10 cellular contexts compared by ENCODE assay signal in genomic region chr17:30323895-30324319, GRCh38. TPM values are rescaled to one million over a fixed set of nuclear protein-coding genes. Genes with fewer than 3 reads are reported as not detected.
DNase-seq lines count a peak whose midpoint lies in the region; ATAC-seq and TF ChIP-seq lines count a peak whose summit lies in the region.
"Had no signal": no experiment of that assay in that cellular context is flagged by ENCODE, and none has a peak within 500 bp of the region (broad histone marks: within the 10 kb centered on the region; RNA-seq: fewer than 3 reads in every experiment).

No MANE protein-coding gene starts in this region.

- no peaks in the 10 kb centered on the region for H4K20me1 ChIP-seq in PC-3 (ENCODE audit: low read length)

- peak overlapping the region; percentile 71 for H3K4me3 Mint-ChIP-seq in activated naive CD4-positive, alpha-beta T cell treated with anti-CD3 and anti-CD28 coated beads, Interleukin-2, amount 50 U/mL, for 24 hours

- H3K36me3 Mint-ChIP-seq in activated naive CD4-positive, alpha-beta T cell treated with anti-CD3 and anti-CD28 coated beads, Interleukin-2, amount 50 U/mL, for 24 hours = no peaks in the 10 kb centered on the region

- CTCF ChIA-PET in PC-3 (lab: Charles Lee) = interaction anchor here (0.8 kb wide), 1 partner anchor 13 kb away, joined by 5 read pairs; no protein-coding TSS in a partner anchor

- peaks cover 10% of the 10 kb centered on the region; the same call in 1 of the 2 replicates for H3K4me1 ChIP-seq in PC-3 (ENCODE audit: insufficient read depth, low read length)

- H3K79me2 ChIP-seq in PC-3 (ENCODE audit: low read length) = no peaks in the 10 kb centered on the region

- H3K27ac ChIP-seq in PC-3 (ENCODE audit: low read length) = no peak overlapping the region
- H3K27ac ChIP-seq: upper lobe of left lung had no signal

- no peaks in the 10 kb centered on the region for H3K9me3 ChIP-seq in PC-3 (ENCODE audit: low read length)
- H3K9me3 ChIP-seq: upper lobe of left lung had no signal

- POLR2A ChIA-PET in PC-3 (lab: Charles Lee; ENCODE audit: unreplicated experiment) = no interaction called here

- ATAC-seq in PC-3 (peak; percentile 63), omental fat pad (ENCODE audit: low FRiP score) (peak; percentile 79), HG03565 (IDR thresholded peaks at IDR 0.05; ENCODE audit: unreplicated experiment) (no peak), HG03457 (IDR thresholded peaks at IDR 0.05; ENCODE audit: unreplicated experiment) (no peak)

- no peaks in the 10 kb centered on the region for H3F3A ChIP-seq in PC-3 (ENCODE audit: low read length, unreplicated experiment)

- H3K9ac ChIP-seq in PC-3 (ENCODE audit: low read length) = no peak overlapping the region

- no peaks in the 10 kb centered on the region; the same call in 1 of the 2 replicates for H3K27me3 ChIP-seq in PC-3 (ENCODE audit: low read length)
- H3K27me3 ChIP-seq: upper lobe of left lung had no signal

- H3K9me3 Mint-ChIP-seq in activated naive CD4-positive, alpha-beta T cell treated with anti-CD3 and anti-CD28 coated beads, Interleukin-2, amount 50 U/mL, for 24 hours = no peaks in the 10 kb centered on the region

- H3K27me3 Mint-ChIP-seq in activated naive CD4-positive, alpha-beta T cell treated with anti-CD3 and anti-CD28 coated beads, Interleukin-2, amount 50 U/mL, for 24 hours = no peaks in the 10 kb centered on the region

- H2AFZ ChIP-seq in PC-3 (ENCODE audit: low read length) = no peak overlapping the region

- DNase-seq in NCI-H2196 (lab: John Stamatoyannopoulos, UW; ENCODE audit: unreplicated experiment) (peak; percentile 4), NCI-H2196 treated with DMSO at 0.1 percent for 48 hours (lab: John Stamatoyannopoulos, UW; ENCODE audit: unreplicated experiment) (no peak), PC-3 (peak; percentile 77), omental fat pad (ENCODE audit: low spot score) (peak; percentile 51), SK-N-DZ (ENCODE audit: low spot score) (no peak)

- H3K27ac Mint-ChIP-seq in activated naive CD4-positive, alpha-beta T cell treated with anti-CD3 and anti-CD28 coated beads, Interleukin-2, amount 50 U/mL, for 24 hours = peak overlapping the region; percentile 97

- TF ChIP-seq CTCF in PC-3 (conservative IDR thresholded peaks at IDR 0.05; ENCODE audit: low read depth, low read length) (no peak), omental fat pad (IDR thresholded peaks at IDR 0.05) (no peak)

- BruUV-seq in PC-3 (replicated peaks; lab: Mats Ljungman, UMichigan) = no TSS peak

- peaks cover 39% of the 10 kb centered on the region for H3K4me1 Mint-ChIP-seq in activated naive CD4-positive, alpha-beta T cell treated with anti-CD3 and anti-CD28 coated beads, Interleukin-2, amount 50 U/mL, for 24 hours

- H3K4me2 ChIP-seq in PC-3 (ENCODE audit: low read length) = no peak overlapping the region

- H3K4me3 ChIP-seq in PC-3 (ENCODE audit: low read length) = no peak overlapping the region
- H3K4me3 ChIP-seq: upper lobe of left lung had no signal

- intact Hi-C loops in PC-3 (cut with micrococcal nuclease) = no loop called here

- no peaks in the 10 kb centered on the region for H3K9me2 ChIP-seq in PC-3 (replicated peaks; ENCODE audit: low read length)

- no peaks in the 10 kb centered on the region for H3K36me3 ChIP-seq in PC-3 (ENCODE audit: low read depth, low read length)
- H3K36me3 ChIP-seq: upper lobe of left lung had no signal

RNA-seq across cellular contexts. Expression of gene TMIGD1, which starts 9.9 kb away (rescaled TPM):
- total RNA-seq in PC-3 (2014; rRNA removed) (not detected in 2 replicates), omental fat pad (not detected)
- polyA plus RNA-seq in SK-N-DZ (2014; cell fraction: cytosol; rRNA removed) = not detected in 2 replicates
- not detected in 2 replicates for polyA plus RNA-seq in SK-N-DZ (2014; cell fraction: nucleus; rRNA removed)
- total RNA-seq: liver, upper lobe of left lung had no signal
- polyA plus RNA-seq: liver had no signal

RNA-seq across cellular contexts. Expression of gene BLMH, which starts 32.2 kb away (rescaled TPM):
- total RNA-seq in PC-3 (2014; rRNA removed) (15.9 and 19.1 TPM in 2 replicates), omental fat pad (10 to 100 TPM; 19.1 to 33.9 (median 28.3) TPM)
- 85.9 and 99.4 TPM in 2 replicates for polyA plus RNA-seq in SK-N-DZ (2014; cell fraction: cytosol; rRNA removed)
- 44.4 and 62.3 TPM in 2 replicates for polyA plus RNA-seq in SK-N-DZ (2014; cell fraction: nucleus; rRNA removed)

RNA-seq across cellular contexts. Expression of gene CPD, which starts 54.8 kb away (rescaled TPM):
- total RNA-seq in PC-3 (2014; rRNA removed) (23.0 and 30.9 TPM in 2 replicates), omental fat pad (100 to 1,000 TPM in 1 of 4 donors, 10 to 100 TPM in 3; 57.2 to 101 (median 82.2) TPM)
- polyA plus RNA-seq in SK-N-DZ (2014; cell fraction: cytosol; rRNA removed) = 16.9 and 19.7 TPM in 2 replicates
- polyA plus RNA-seq in SK-N-DZ (2014; cell fraction: nucleus; rRNA removed) = 10.7 and 11.1 TPM in 2 replicates

Comparison
In these comparisons a context has a peak if more than half of its experiments do, and no peak if none do; other contexts are left out.
1. DNase-seq: peak in NCI-H2196 (single experiment), PC-3 (single experiment) and omental fat pad (single experiment); none in NCI-H2196 treated with DMSO at 0.1 percent for 48 hours (single experiment) and SK-N-DZ (single experiment).
2. ATAC-seq: peak in PC-3 (single experiment) and omental fat pad (single experiment); none in HG03565 (single experiment) and HG03457 (single experiment).